ENCODE assay signal across 15 cellular contexts in genomic region chr20:54642733-54643667, GRCh38.
"Had no signal": no experiment of that assay in that cellular context is flagged by ENCODE, and none has a peak within 500 bp of the region (broad histone marks: within the 10 kb centered on the region; RNA-seq: fewer than 3 reads in every experiment).

No MANE protein-coding gene starts in this region.

- DNase-seq: activated CD4-positive, alpha-beta T cell treated with anti-CD3 and anti-CD28 coated beads for 4 hours; activated CD8-positive, alpha-beta memory T cell treated with anti-CD3 and anti-CD28 coated beads, Interleukin-2, amount 50 U/mL, for 48 hours; activated CD8-positive, alpha-beta T cell treated with anti-CD3 and anti-CD28 coated beads for 36 hours; activated naive CD4-positive, alpha-beta T cell; left ventricle myocardium superior; mesendoderm; stimulated activated naive CD4-positive, alpha-beta T cell; T-cell; uterus; WERI-Rb-1 had no signal

- H3K9me3 Mint-ChIP-seq: activated CD8-positive, alpha-beta T cell treated with anti-CD3 and anti-CD28 coated beads for 36 hours; activated T-helper 1 cell treated with anti-CD3 and anti-CD28 coated beads, Interleukin-12 subunit alpha, Interleukin-12 subunit beta, Interleukin-2, Interleukin-4 antibody, amounts not matched to agents 30 ng/mL and 10 ng/mL and 1 ng/mL, durations not matched to agents 14 hours and 24 hours and 36 hours; T-cell had no signal

- H3K27me3 ChIP-seq: cardiac muscle cell, esophagus muscularis mucosa, heart left ventricle, pancreas, uterus had no signal

- H3K36me3 ChIP-seq: cardiac muscle cell, esophagus muscularis mucosa, heart left ventricle, pancreas, uterus, WERI-Rb-1 had no signal

- H3K9me3 ChIP-seq: esophagus muscularis mucosa, heart left ventricle, pancreas, uterus had no signal

- H3K4me1 Mint-ChIP-seq: T-cell had no signal

- H3K4me1 ChIP-seq: esophagus muscularis mucosa, heart left ventricle, uterus had no signal

- H3K4me3 ChIP-seq: cardiac muscle cell, esophagus muscularis mucosa, heart left ventricle, pancreas, uterus had no signal

- H3K4me3 Mint-ChIP-seq: activated CD8-positive, alpha-beta T cell treated with anti-CD3 and anti-CD28 coated beads for 36 hours; activated T-helper 1 cell treated with anti-CD3 and anti-CD28 coated beads, Interleukin-12 subunit alpha, Interleukin-12 subunit beta, Interleukin-2, Interleukin-4 antibody, amounts not matched to agents 30 ng/mL and 10 ng/mL and 1 ng/mL, durations not matched to agents 14 hours and 24 hours and 36 hours; T-cell had no signal

- ATAC-seq: activated CD8-positive, alpha-beta T cell treated with anti-CD3 and anti-CD28 coated beads for 36 hours; left ventricle myocardium superior; pancreas; T-cell had no signal

- H3K27ac Mint-ChIP-seq: activated CD8-positive, alpha-beta T cell treated with anti-CD3 and anti-CD28 coated beads for 36 hours; activated T-helper 1 cell treated with anti-CD3 and anti-CD28 coated beads, Interleukin-12 subunit alpha, Interleukin-12 subunit beta, Interleukin-2, Interleukin-4 antibody, amounts not matched to agents 30 ng/mL and 10 ng/mL and 1 ng/mL, durations not matched to agents 14 hours and 24 hours and 36 hours; T-cell had no signal

- H3K27ac ChIP-seq: cardiac muscle cell, esophagus muscularis mucosa, heart left ventricle, pancreas, uterus, WERI-Rb-1 had no signal

- H3K36me3 Mint-ChIP-seq: T-cell had no signal
